1 cellular context compared by ENCODE assay signal in the genomic region with DNA sequence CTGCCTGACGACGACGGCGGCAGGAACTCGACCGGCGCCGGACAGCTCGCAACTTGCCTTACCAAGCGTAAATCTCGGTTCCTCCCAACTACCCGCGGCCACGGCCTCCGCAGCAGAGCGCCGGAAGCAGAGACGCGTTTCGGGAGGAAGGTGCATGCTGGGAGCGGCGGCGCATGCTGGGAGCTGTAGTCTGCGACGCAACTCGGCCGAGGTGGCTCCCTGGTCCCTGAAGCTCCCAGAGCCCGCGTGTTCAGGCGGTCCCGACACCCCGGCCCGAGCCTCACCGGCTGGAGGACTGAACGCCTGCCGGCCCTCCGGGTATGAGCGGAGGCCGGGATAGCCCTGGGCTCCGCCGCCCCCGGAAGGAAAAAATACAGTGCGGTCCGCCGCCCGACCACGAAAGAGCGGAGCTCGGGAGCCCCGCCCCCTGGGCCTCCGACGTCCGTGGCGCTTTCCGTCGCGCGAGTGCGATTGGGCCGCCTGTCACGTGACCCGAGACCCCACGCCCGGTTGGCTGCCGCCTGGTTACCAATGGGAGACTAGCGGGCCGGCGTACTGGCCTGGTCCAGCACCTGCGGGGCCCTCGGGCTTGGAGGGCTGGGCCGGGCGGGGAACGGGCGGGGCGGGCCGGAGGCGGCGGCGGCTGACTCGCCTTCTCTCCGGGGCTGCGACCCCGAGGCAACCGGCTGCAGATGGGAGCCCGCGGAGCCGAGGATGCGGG.
TF ChIP-seq lines count a peak whose summit lies in the region.

A gene with protein sequence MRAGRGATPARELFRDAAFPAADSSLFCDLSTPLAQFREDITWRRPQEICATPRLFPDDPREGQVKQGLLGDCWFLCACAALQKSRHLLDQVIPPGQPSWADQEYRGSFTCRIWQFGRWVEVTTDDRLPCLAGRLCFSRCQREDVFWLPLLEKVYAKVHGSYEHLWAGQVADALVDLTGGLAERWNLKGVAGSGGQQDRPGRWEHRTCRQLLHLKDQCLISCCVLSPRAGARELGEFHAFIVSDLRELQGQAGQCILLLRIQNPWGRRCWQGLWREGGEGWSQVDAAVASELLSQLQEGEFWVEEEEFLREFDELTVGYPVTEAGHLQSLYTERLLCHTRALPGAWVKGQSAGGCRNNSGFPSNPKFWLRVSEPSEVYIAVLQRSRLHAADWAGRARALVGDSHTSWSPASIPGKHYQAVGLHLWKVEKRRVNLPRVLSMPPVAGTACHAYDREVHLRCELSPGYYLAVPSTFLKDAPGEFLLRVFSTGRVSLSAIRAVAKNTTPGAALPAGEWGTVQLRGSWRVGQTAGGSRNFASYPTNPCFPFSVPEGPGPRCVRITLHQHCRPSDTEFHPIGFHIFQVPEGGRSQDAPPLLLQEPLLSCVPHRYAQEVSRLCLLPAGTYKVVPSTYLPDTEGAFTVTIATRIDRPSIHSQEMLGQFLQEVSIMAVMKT (plus strand): TSS at position 537 of the 721 bp plus-strand sequence. CDS start 178 bp downstream, at position 715.

TF ChIP-seq in SK-N-SH, 30 proteins besides CTCF, POLR2A, EP300 and RAD21 (continued from another document):
- TF ChIP-seq, protein P1, sequence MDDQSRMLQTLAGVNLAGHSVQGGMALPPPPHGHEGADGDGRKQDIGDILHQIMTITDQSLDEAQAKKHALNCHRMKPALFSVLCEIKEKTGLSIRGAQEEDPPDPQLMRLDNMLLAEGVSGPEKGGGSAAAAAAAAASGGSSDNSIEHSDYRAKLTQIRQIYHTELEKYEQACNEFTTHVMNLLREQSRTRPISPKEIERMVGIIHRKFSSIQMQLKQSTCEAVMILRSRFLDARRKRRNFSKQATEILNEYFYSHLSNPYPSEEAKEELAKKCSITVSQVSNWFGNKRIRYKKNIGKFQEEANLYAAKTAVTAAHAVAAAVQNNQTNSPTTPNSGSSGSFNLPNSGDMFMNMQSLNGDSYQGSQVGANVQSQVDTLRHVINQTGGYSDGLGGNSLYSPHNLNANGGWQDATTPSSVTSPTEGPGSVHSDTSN (IDR thresholded peaks at IDR 0.05) = 0 out of 2 replicates have a peak, but pooled peaks have one; percentile 20
- TF ChIP-seq MXI1 (IDR thresholded peaks at IDR 0.05; ENCODE audit: low read depth, low read length) (peak; percentile 78), GABPA (IDR thresholded peaks at IDR 0.05; ENCODE audit: low read depth) (peak; percentile 91), JUND (IDR thresholded peaks at IDR 0.05) (no peak), TCF12 (IDR thresholded peaks at IDR 0.05) (no peak), CHD2 (IDR thresholded peaks at IDR 0.05; ENCODE audit: low read length, partially characterized antibody) (peak; percentile 42), YY1 (IDR thresholded peaks at IDR 0.05; ENCODE audit: low read depth) (peak; percentile 67)
- TF ChIP-seq, protein P2, sequence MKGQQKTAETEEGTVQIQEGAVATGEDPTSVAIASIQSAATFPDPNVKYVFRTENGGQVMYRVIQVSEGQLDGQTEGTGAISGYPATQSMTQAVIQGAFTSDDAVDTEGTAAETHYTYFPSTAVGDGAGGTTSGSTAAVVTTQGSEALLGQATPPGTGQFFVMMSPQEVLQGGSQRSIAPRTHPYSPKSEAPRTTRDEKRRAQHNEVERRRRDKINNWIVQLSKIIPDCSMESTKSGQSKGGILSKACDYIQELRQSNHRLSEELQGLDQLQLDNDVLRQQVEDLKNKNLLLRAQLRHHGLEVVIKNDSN (IDR thresholded peaks at IDR 0.05; ENCODE audit: borderline replicate concordance, low read depth) = peak; percentile 96
- TF ChIP-seq, protein P3, sequence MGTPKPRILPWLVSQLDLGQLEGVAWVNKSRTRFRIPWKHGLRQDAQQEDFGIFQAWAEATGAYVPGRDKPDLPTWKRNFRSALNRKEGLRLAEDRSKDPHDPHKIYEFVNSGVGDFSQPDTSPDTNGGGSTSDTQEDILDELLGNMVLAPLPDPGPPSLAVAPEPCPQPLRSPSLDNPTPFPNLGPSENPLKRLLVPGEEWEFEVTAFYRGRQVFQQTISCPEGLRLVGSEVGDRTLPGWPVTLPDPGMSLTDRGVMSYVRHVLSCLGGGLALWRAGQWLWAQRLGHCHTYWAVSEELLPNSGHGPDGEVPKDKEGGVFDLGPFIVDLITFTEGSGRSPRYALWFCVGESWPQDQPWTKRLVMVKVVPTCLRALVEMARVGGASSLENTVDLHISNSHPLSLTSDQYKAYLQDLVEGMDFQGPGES (IDR thresholded peaks at IDR 0.05; ENCODE audit: low read depth, low read length) = no peak; the same call in 1 of the 2 replicates
